13 cellular contexts compared by ENCODE assay signal in the genomic region with DNA sequence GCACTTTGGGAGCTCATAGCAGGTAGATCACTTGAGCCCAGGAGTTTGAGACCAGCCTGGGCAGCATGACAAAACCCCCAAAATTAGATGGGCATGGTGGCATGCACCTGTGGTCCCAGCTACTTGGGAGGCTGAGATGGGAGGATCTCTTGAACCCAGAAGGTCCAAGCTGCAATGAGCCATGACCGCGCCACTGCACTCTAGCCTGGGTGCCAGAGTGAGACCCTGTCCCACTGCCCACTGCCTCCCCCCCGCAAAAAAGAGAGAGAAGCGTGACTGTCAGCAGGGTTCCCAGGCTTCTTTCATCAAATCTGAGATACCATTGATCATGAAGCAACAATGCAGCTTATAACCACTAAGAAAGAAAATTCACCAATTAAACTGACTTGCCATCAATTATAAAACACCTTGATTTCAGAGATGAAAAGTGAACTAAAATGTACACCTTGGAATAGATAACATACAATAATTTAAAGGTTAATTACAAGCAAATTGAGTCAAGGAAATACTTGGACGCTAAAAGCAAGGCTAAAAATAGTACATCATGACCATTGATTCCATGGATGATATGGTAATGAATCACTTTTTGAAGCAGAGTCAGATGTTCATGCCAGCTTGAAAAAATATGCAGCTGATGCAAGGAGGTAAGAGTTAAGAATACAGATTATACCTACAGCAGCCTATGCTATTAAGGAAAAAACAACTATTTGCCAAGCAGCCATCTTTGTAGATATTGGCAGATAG.
DNase-seq lines count a peak whose midpoint lies in the region; ATAC-seq and TF ChIP-seq lines count a peak whose summit lies in the region.
"Had no signal": no experiment of that assay in that cellular context is flagged by ENCODE, and none has a peak within 500 bp of the region (broad histone marks: within the 10 kb centered on the region; RNA-seq: fewer than 3 reads in every experiment).

No MANE protein-coding gene starts in this region.

- H3K4me2 ChIP-seq in skeletal muscle satellite cell (ENCODE audit: low read length) = peak overlapping the region; percentile 70

- H3K36me3 ChIP-seq in adipocyte (ENCODE audit: control insufficient read depth, insufficient read depth, low read length, severe bottlenecking) = peaks cover 32% of the 10 kb centered on the region
- H3K36me3 ChIP-seq in skeletal muscle satellite cell (ENCODE audit: insufficient read depth, low read length) = peaks cover under 1% of the 10 kb centered on the region

- no peaks in the 10 kb centered on the region for H3K27me3 ChIP-seq in adipocyte (replicated peaks; ENCODE audit: control insufficient read depth, insufficient read depth, low read length)
- no peaks in the 10 kb centered on the region for H3K27me3 ChIP-seq in skeletal muscle satellite cell (ENCODE audit: control insufficient read depth, insufficient read depth, low read length)
- H3K27me3 ChIP-seq: right atrium auricular region had no signal

- no peak for TF ChIP-seq CTCF in nephron progenitor cell (IDR thresholded peaks at IDR 0.05)

- H3K4me1 ChIP-seq in adipocyte (ENCODE audit: control insufficient read depth, insufficient read depth, low read length) (peaks cover 20% of the 10 kb centered on the region), skeletal muscle satellite cell (ENCODE audit: control insufficient read depth, insufficient read depth, low read length) (peaks cover 29% of the 10 kb centered on the region)
- H3K4me1 ChIP-seq: right atrium auricular region had no signal

- no peak overlapping the region for H3K4me3 Mint-ChIP-seq in nephron progenitor cell

- no peaks in the 10 kb centered on the region for H3K4me1 Mint-ChIP-seq in nephron progenitor cell

- H3K4me3 ChIP-seq in adipocyte (ENCODE audit: low read length) (peak overlapping the region; percentile 12), skeletal muscle satellite cell (ENCODE audit: low read length) (peak overlapping the region; percentile 24)
- H3K4me3 ChIP-seq: right atrium auricular region had no signal

- peak overlapping the region in 1 of 2 donors; percentile 25 for H3K27ac Mint-ChIP-seq in activated naive CD4-positive, alpha-beta T cell treated with anti-CD3 and anti-CD28 coated beads, Interleukin-2, amount 50 U/mL, for 72 hours
- H3K27ac Mint-ChIP-seq in nephron progenitor cell = no peak overlapping the region

- ATAC-seq in GM19395 (IDR thresholded peaks at IDR 0.05; ENCODE audit: unreplicated experiment) = no peak
- no peak for ATAC-seq in activated naive CD4-positive, alpha-beta T cell treated with anti-CD3 and anti-CD28 coated beads, Interleukin-2, amount 50 U/mL, for 72 hours

- peak overlapping the region; percentile 38 for H3K9ac ChIP-seq in adipocyte (ENCODE audit: low read length)
- peak overlapping the region; percentile 50 for H3K9ac ChIP-seq in skeletal muscle satellite cell (ENCODE audit: low read depth, low read length)

- DNase-seq in HCEC 1CT = peak; percentile 78
- peak; percentile 74 for DNase-seq in adipocyte (ENCODE audit: low read depth)
- peak; percentile 60 for DNase-seq in fibroblast of the conjunctiva (ENCODE audit: low read depth)
- DNase-seq in activated naive CD4-positive, alpha-beta T cell treated with anti-CD3 and anti-CD28 coated beads, Interleukin-2, amount 50 U/mL, for 72 hours (ENCODE audit: low spot score in 2 of 2) = no peak
- DNase-seq in stimulated activated CD4-positive, alpha-beta T cell treated with anti-CD3 and anti-CD28 coated beads, Interleukin-12 subunit alpha, Interleukin-12 subunit beta, amount 100 ng/mL, for 4 hours = no peak
- no peak for DNase-seq in nephron progenitor cell
- DNase-seq: MM.1S, NCI-H446, SHP77 treated with DMSO at 0.1 percent for 48 hours, substantia nigra had no signal

- H3K36me3 Mint-ChIP-seq in activated naive CD4-positive, alpha-beta T cell treated with anti-CD3 and anti-CD28 coated beads, Interleukin-2, amount 50 U/mL, for 72 hours = peaks cover 10 to 11% of the 10 kb centered on the region in 2 donors
- peaks cover 65% of the 10 kb centered on the region for H3K36me3 Mint-ChIP-seq in nephron progenitor cell (ENCODE audit: low read depth)

- no peaks in the 10 kb centered on the region for H3K9me3 ChIP-seq in adipocyte (ENCODE audit: control insufficient read depth, low read length)
- H3K9me3 ChIP-seq in skeletal muscle satellite cell (replicated peaks; ENCODE audit: low read length) = no peaks in the 10 kb centered on the region

- H3K9me3 Mint-ChIP-seq in activated naive CD4-positive, alpha-beta T cell treated with anti-CD3 and anti-CD28 coated beads, Interleukin-2, amount 50 U/mL, for 72 hours = peaks cover 4 to 5% of the 10 kb centered on the region in 2 donors
- peaks cover 14% of the 10 kb centered on the region for H3K9me3 Mint-ChIP-seq in nephron progenitor cell

- H3K27me3 Mint-ChIP-seq in nephron progenitor cell (ENCODE audit: low read depth, poor library complexity) = no peaks in the 10 kb centered on the region

Comparison
In these comparisons a context has a peak if more than half of its experiments do, and no peak if none do; other contexts are left out.
1. DNase-seq: peak in HCEC 1CT (single experiment), adipocyte (single experiment) and fibroblast of the conjunctiva (single experiment); none in activated naive CD4-positive, alpha-beta T cell treated with anti-CD3 and anti-CD28 coated beads, Interleukin-2, amount 50 U/mL, for 72 hours (0 of 2), stimulated activated CD4-positive, alpha-beta T cell treated with anti-CD3 and anti-CD28 coated beads, Interleukin-12 subunit alpha, Interleukin-12 subunit beta, amount 100 ng/mL, for 4 hours (single experiment) and nephron progenitor cell (single experiment).